ENCODE assay signal across 19 cellular contexts in genomic region chr18:76376225-76376624, GRCh38.
DNase-seq lines count a peak whose midpoint lies in the region; ATAC-seq, FAIRE-seq and TF ChIP-seq lines count a peak whose summit lies in the region.
"Had no signal": no experiment of that assay in that cellular context is flagged by ENCODE, and none has a peak within 500 bp of the region (broad histone marks: within the 10 kb centered on the region; RNA-seq: fewer than 3 reads in every experiment).

No MANE protein-coding gene starts in this region.

- dilution Hi-C loops in IMR-90 (cut with HindIII; ENCODE audit: low sequenced_read_pairs, unreplicated experiment) = no loop called here

- no peak for TF ChIP-seq RAD21 in IMR-90 (IDR thresholded peaks at IDR 0.05; ENCODE audit: low read length)

- no peak overlapping the region for H2AFZ ChIP-seq in IMR-90 (replicated peaks; ENCODE audit: low read length, poor library complexity)

- no peak overlapping the region for H3K4me3 ChIP-seq in IMR-90 (ENCODE audit: insufficient read depth, low read depth, low read length)
- H3K4me3 ChIP-seq: ascending aorta, esophagus squamous epithelium, suprapubic skin had no signal

- H3K4ac ChIP-seq in IMR-90 (ENCODE audit: low read depth, low read length) = 0 out of 2 replicates have a peak overlapping the region, but pooled peaks have one; percentile 1

- no peak overlapping the region for H3K4me3 Mint-ChIP-seq in activated naive CD4-positive, alpha-beta T cell treated with anti-CD3 and anti-CD28 coated beads, Interleukin-2, amount 10 ng/mL, durations not matched to agents 7 days and 5 days
- H3K4me3 Mint-ChIP-seq in activated naive CD8-positive, alpha-beta T cell treated with anti-CD3 and anti-CD28 coated beads, Interleukin-2, amount 50 U/mL, for 24 hours = peak overlapping the region; percentile 9
- peak overlapping the region; percentile 66 to 73 for H3K4me3 Mint-ChIP-seq in stimulated activated naive CD8-positive, alpha-beta T cell treated with anti-CD3 and anti-CD28 coated beads, Interleukin-15, amount 100 ng/mL, for 72 hours
- H3K4me3 Mint-ChIP-seq: mesothelial cell of epicardium had no signal

- BruUV-seq in IMR-90 (replicated peaks; lab: Mats Ljungman, UMichigan) = no TSS peak

- H4K20me1 ChIP-seq in IMR-90 (ENCODE audit: insufficient read depth, low read length) = peaks cover 42% of the 10 kb centered on the region

- no peaks in the 10 kb centered on the region for H3K9me3 ChIP-seq in IMR-90 (ENCODE audit: control insufficient read depth, insufficient read depth, low read length)
- H3K9me3 ChIP-seq: ascending aorta, esophagus squamous epithelium, suprapubic skin had no signal

- H3K36me3 ChIP-seq in IMR-90 (ENCODE audit: control insufficient read depth, insufficient read depth, low read length) = peaks cover 32% of the 10 kb centered on the region; the same call in 1 of the 2 replicates

- H2BK20ac ChIP-seq in IMR-90 (ENCODE audit: low read depth, low read length) = no peak overlapping the region

- no peak overlapping the region for H2BK5ac ChIP-seq in IMR-90 (ENCODE audit: low read depth, low read length, poor library complexity, severe bottlenecking)

- intact Hi-C loops in IMR-90 (cut with micrococcal nuclease) = no loop called here

- peak overlapping the region; percentile 14; the same call in 1 of the 2 replicates for H3K4me2 ChIP-seq in IMR-90 (ENCODE audit: low read depth, low read length)

- TF ChIP-seq POLR2A in IMR-90 (IDR thresholded peaks at IDR 0.05; ENCODE audit: low read depth, low read length) = no peak

- ATAC-seq in IMR-90 (ENCODE audit: low read depth) (peak; percentile 57; the same call in 1 of the 2 replicates), GM18517 (IDR thresholded peaks at IDR 0.05; ENCODE audit: unreplicated experiment) (no peak)
- ATAC-seq in activated naive CD8-positive, alpha-beta T cell treated with anti-CD3 and anti-CD28 coated beads, Interleukin-2, amount 50 U/mL, for 24 hours = no peak
- ATAC-seq in stimulated activated naive CD8-positive, alpha-beta T cell treated with anti-CD3 and anti-CD28 coated beads, Interleukin-15, amount 100 ng/mL, for 72 hours = no peak
- ATAC-seq: left colon had no signal

- no peak overlapping the region for H4K8ac ChIP-seq in IMR-90 (ENCODE audit: low read depth in 2 of 2, low read length in 2 of 2)

- in situ Hi-C loops in IMR-90 (cut with MboI; ENCODE audit: low sequenced_read_pairs) = no loop called here

- H3K27ac ChIP-seq in IMR-90 (ENCODE audit: insufficient read depth, low read length) = no peak overlapping the region
- H3K27ac ChIP-seq in substantia nigra (ENCODE audit: low read depth, low read length, poor library complexity, severe bottlenecking) = no peak overlapping the region
- H3K27ac ChIP-seq: ascending aorta, esophagus squamous epithelium, suprapubic skin, WERI-Rb-1 had no signal

- H3K4me1 Mint-ChIP-seq in activated naive CD4-positive, alpha-beta T cell treated with anti-CD3 and anti-CD28 coated beads, Interleukin-2, amount 10 ng/mL, durations not matched to agents 7 days and 5 days = peaks cover 55% of the 10 kb centered on the region
- peaks cover 57% of the 10 kb centered on the region for H3K4me1 Mint-ChIP-seq in activated naive CD8-positive, alpha-beta T cell treated with anti-CD3 and anti-CD28 coated beads, Interleukin-2, amount 50 U/mL, for 24 hours
- H3K4me1 Mint-ChIP-seq in stimulated activated naive CD8-positive, alpha-beta T cell treated with anti-CD3 and anti-CD28 coated beads, Interleukin-15, amount 100 ng/mL, for 72 hours = peaks cover 68% of the 10 kb centered on the region

- H4K5ac ChIP-seq in IMR-90 (ENCODE audit: low read depth, low read length) = no peak overlapping the region

- H3K4me1 ChIP-seq in IMR-90 (ENCODE audit: control insufficient read depth, insufficient read depth, low read length) = peaks cover 15% of the 10 kb centered on the region
- H3K4me1 ChIP-seq: ascending aorta, esophagus squamous epithelium, suprapubic skin had no signal

- H2BK15ac ChIP-seq in IMR-90 (ENCODE audit: low read depth, low read length) = no peak overlapping the region

- no peak overlapping the region for H3K14ac ChIP-seq in IMR-90 (replicated peaks; ENCODE audit: low read depth, low read length)

- no peak overlapping the region for H4K91ac ChIP-seq in IMR-90 (ENCODE audit: insufficient read depth, low read depth, low read length)

- peaks cover 24% of the 10 kb centered on the region for H3K27me3 Mint-ChIP-seq in activated naive CD4-positive, alpha-beta T cell treated with anti-CD3 and anti-CD28 coated beads, Interleukin-2, amount 10 ng/mL, durations not matched to agents 7 days and 5 days
- no peaks in the 10 kb centered on the region for H3K27me3 Mint-ChIP-seq in activated naive CD8-positive, alpha-beta T cell treated with anti-CD3 and anti-CD28 coated beads, Interleukin-2, amount 50 U/mL, for 24 hours
- no peaks in the 10 kb centered on the region for H3K27me3 Mint-ChIP-seq in stimulated activated naive CD8-positive, alpha-beta T cell treated with anti-CD3 and anti-CD28 coated beads, Interleukin-15, amount 100 ng/mL, for 72 hours

- FAIRE-seq in RCC 7860 (lab: Jason Lieb, UNC) = no peak

- H2AK9ac ChIP-seq in IMR-90 (replicated peaks; ENCODE audit: low read depth, low read length, poor library complexity) = no peak overlapping the region

- no CpG with 5 or more reads among the region's 2 CpGs for WGBS in IMR-90 (ENCODE audit: extremely low coverage in 2 of 2, insufficient read length in 1 of 2), 2 experiments

- no peak overlapping the region for H3K56ac ChIP-seq in IMR-90 (ENCODE audit: extremely low read depth, insufficient read depth, low read length)

- no peak overlapping the region for H3K18ac ChIP-seq in IMR-90 (ENCODE audit: low read depth, low read length)

- POLR2A ChIA-PET in IMR-90 (lab: Charles Lee; ENCODE audit: unreplicated experiment) = no interaction called here

- peaks cover 15% of the 10 kb centered on the region for H3K9me1 ChIP-seq in IMR-90 (ENCODE audit: insufficient read depth, low read length)

- peak overlapping the region; percentile 94 for H3K27ac Mint-ChIP-seq in activated naive CD4-positive, alpha-beta T cell treated with anti-CD3 and anti-CD28 coated beads, Interleukin-2, amount 10 ng/mL, durations not matched to agents 7 days and 5 days
- H3K27ac Mint-ChIP-seq in activated naive CD8-positive, alpha-beta T cell treated with anti-CD3 and anti-CD28 coated beads, Interleukin-2, amount 50 U/mL, for 24 hours = peak overlapping the region; percentile 95
- H3K27ac Mint-ChIP-seq in stimulated activated naive CD8-positive, alpha-beta T cell treated with anti-CD3 and anti-CD28 coated beads, Interleukin-15, amount 100 ng/mL, for 72 hours = peak overlapping the region; percentile 77 to 95
- H3K27ac Mint-ChIP-seq: mesothelial cell of epicardium; T-helper 1 cell treated with Interleukin-12 subunit alpha and Interleukin-12 subunit beta and Interleukin-4 antibody, amounts not matched to agents 30 μg/mL and 1 μg/mL, for 36 hours had no signal

- H3K79me1 ChIP-seq in IMR-90 (ENCODE audit: low read depth in 1 of 2, low read length in 2 of 2) = peaks cover 27 to 52% of the 10 kb centered on the region in 2 experiments

- H3K36me3 Mint-ChIP-seq in activated naive CD4-positive, alpha-beta T cell treated with anti-CD3 and anti-CD28 coated beads, Interleukin-2, amount 10 ng/mL, durations not matched to agents 7 days and 5 days = peaks cover 15% of the 10 kb centered on the region
- peaks cover 27% of the 10 kb centered on the region for H3K36me3 Mint-ChIP-seq in activated naive CD8-positive, alpha-beta T cell treated with anti-CD3 and anti-CD28 coated beads, Interleukin-2, amount 50 U/mL, for 24 hours (ENCODE audit: low read depth)

- H2BK120ac ChIP-seq in IMR-90 (ENCODE audit: low read depth, low read length) = no peak overlapping the region

- peaks cover 7% of the 10 kb centered on the region for H3K9me3 Mint-ChIP-seq in activated naive CD4-positive, alpha-beta T cell treated with anti-CD3 and anti-CD28 coated beads, Interleukin-2, amount 10 ng/mL, durations not matched to agents 7 days and 5 days
- peaks cover 13% of the 10 kb centered on the region for H3K9me3 Mint-ChIP-seq in activated naive CD8-positive, alpha-beta T cell treated with anti-CD3 and anti-CD28 coated beads, Interleukin-2, amount 50 U/mL, for 24 hours
- peaks cover 12 to 14% of the 10 kb centered on the region in 2 donors for H3K9me3 Mint-ChIP-seq in stimulated activated naive CD8-positive, alpha-beta T cell treated with anti-CD3 and anti-CD28 coated beads, Interleukin-15, amount 100 ng/mL, for 72 hours
- H3K9me3 Mint-ChIP-seq: mesothelial cell of epicardium had no signal

- no peak overlapping the region for H3K23ac ChIP-seq in IMR-90 (ENCODE audit: low read depth, low read length)

- CTCF ChIA-PET in activated naive CD4-positive, alpha-beta T cell treated with anti-CD3 and anti-CD28 coated beads, Interleukin-2, amount 10 ng/mL, durations not matched to agents 7 days and 5 days (lab: Charles Lee) = interaction anchor here (0.6 to 0.7 kb wide), 2 partner anchors 470 to 1118 kb away, joined by 3 read pairs; no protein-coding TSS in a partner anchor
- CTCF ChIA-PET in IMR-90 (lab: Yijun Ruan, JAX) = no interaction called here

- TF ChIP-seq CTCF in IMR-90 (conservative IDR thresholded peaks at IDR 0.05; ENCODE audit: low read depth, low read length) = no peak

- no peak overlapping the region for H3K9ac ChIP-seq in IMR-90 (ENCODE audit: low read depth, low read length)

- DNase-seq in activated naive CD4-positive, alpha-beta T cell treated with anti-CD3 and anti-CD28 coated beads, Interleukin-2, amount 10 ng/mL, durations not matched to agents 7 days and 5 days = no peak
- DNase-seq in activated naive CD4-positive, alpha-beta T cell treated with Interleukin-2 at 50 U/mL for 16 hours = no peak
- DNase-seq in IMR-90 = peak; percentile 54
- DNase-seq in activated naive CD8-positive, alpha-beta T cell treated with anti-CD3 and anti-CD28 coated beads, Interleukin-2, amount 50 U/mL, for 24 hours = no peak
- DNase-seq in stimulated activated naive CD8-positive, alpha-beta T cell treated with anti-CD3 and anti-CD28 coated beads, Interleukin-15, amount 100 ng/mL, for 72 hours = no peak
- no peak for DNase-seq in RCC 7860 (ENCODE audit: low spot score)
- no peak for DNase-seq in substantia nigra (lab: John Stamatoyannopoulos, UW)
- DNase-seq: esophagus squamous epithelium, KBM-7, left colon, NCI-H1092 treated with DMSO at 0.1 percent for 48 hours, NCI-H2107, NCI-H526, WERI-Rb-1 had no signal

- no peak overlapping the region for H2AK5ac ChIP-seq in IMR-90 (ENCODE audit: low read depth, low read length)

- H3K27me3 ChIP-seq in IMR-90 (ENCODE audit: control insufficient read depth, insufficient read depth, low read length) = no peaks in the 10 kb centered on the region
- H3K27me3 ChIP-seq: ascending aorta, esophagus squamous epithelium, suprapubic skin had no signal

TF ChIP-seq in IMR-90, 13 proteins besides CTCF, POLR2A, EP300 and RAD21:
- no peak for TF ChIP-seq RCOR1 (IDR thresholded peaks at IDR 0.05; ENCODE audit: insufficient replicate concordance, low read length)
- peak; percentile 85 for TF ChIP-seq MAFK (IDR thresholded peaks at IDR 0.05; ENCODE audit: low read depth, low read length)
- peak; percentile 85 for TF ChIP-seq NFE2L2 (IDR thresholded peaks at IDR 0.05; ENCODE audit: low read depth, low read length)
